Comparison of ENCODE assay signal across 16 cellular contexts in genomic region chr20:44629542-44629941, GRCh38.
"Had no signal": no experiment of that assay in that cellular context is flagged by ENCODE, and none has a peak within 500 bp of the region (broad histone marks: within the 10 kb centered on the region; RNA-seq: fewer than 3 reads in every experiment).

No MANE protein-coding gene starts in this region.

- H3K4me3 ChIP-seq: lung, neural progenitor cell, ovary had no signal

- H3K4me3 Mint-ChIP-seq: activated CD4-positive, alpha-beta T cell treated with anti-CD3 and anti-CD28 coated beads, Interleukin-2, amount 10 ng/mL, durations not matched to agents 24 days and 14 days; activated naive CD8-positive, alpha-beta T cell; mesothelial cell of epicardium; neural progenitor cell had no signal

- H3K4me2 ChIP-seq: neural progenitor cell had no signal

- DNase-seq: activated CD4-positive, alpha-beta T cell treated with anti-CD3 and anti-CD28 coated beads, Interleukin-2, amount 10 ng/mL, durations not matched to agents 24 days and 14 days; activated CD4-positive, CD25-positive, alpha-beta regulatory T cell; activated gamma-delta T cell treated with Interleukin-2 at 50 U/mL for 16 hours; amniotic stem cell; brain microvascular endothelial cell; cerebellar nuclear complex; effector CD8-positive, alpha-beta T cell; foreskin fibroblast; stimulated activated CD4-positive, alpha-beta T cell treated with anti-CD3 and anti-CD28 coated beads, Interleukin-12 subunit alpha, Interleukin-12 subunit beta, amount 100 ng/mL, for 4 hours; stimulated activated CD4-positive, alpha-beta T cell treated with anti-CD3 and anti-CD28 coated beads, Interleukin-2, amount 100 ng/mL, for 24 hours; trophoblast cell had no signal

- H3K9me3 ChIP-seq: ovary had no signal

- H3K27ac Mint-ChIP-seq: activated CD4-positive, alpha-beta T cell treated with anti-CD3 and anti-CD28 coated beads, Interleukin-2, amount 10 ng/mL, durations not matched to agents 24 days and 14 days; activated naive CD8-positive, alpha-beta T cell; mesothelial cell of epicardium; neural progenitor cell had no signal

- H3K4me1 ChIP-seq: neural progenitor cell had no signal

- H3K27me3 ChIP-seq: brain microvascular endothelial cell, neural progenitor cell, ovary had no signal

- H3K9me3 Mint-ChIP-seq: activated CD4-positive, alpha-beta T cell treated with anti-CD3 and anti-CD28 coated beads, Interleukin-2, amount 10 ng/mL, durations not matched to agents 24 days and 14 days; mesothelial cell of epicardium; neural progenitor cell had no signal

- H3K36me3 ChIP-seq: brain microvascular endothelial cell, neural progenitor cell, ovary had no signal

- H3K9ac ChIP-seq: neural progenitor cell had no signal

- H3K27me3 Mint-ChIP-seq: activated CD4-positive, alpha-beta T cell treated with anti-CD3 and anti-CD28 coated beads, Interleukin-2, amount 10 ng/mL, durations not matched to agents 24 days and 14 days; activated naive CD8-positive, alpha-beta T cell had no signal

- H2AFZ ChIP-seq: neural progenitor cell had no signal

- H3K27ac ChIP-seq: brain microvascular endothelial cell, neural progenitor cell, ovary had no signal
